ENCODE assay signal across 1 cellular context in genomic region chr1:19343617-19344350, GRCh38.
TF ChIP-seq lines count a peak whose summit lies in the region.

No MANE protein-coding gene starts in this region.

TF ChIP-seq in K562, 482 proteins besides CTCF, POLR2A, EP300 and RAD21:
- TF ChIP-seq NCOA1 (IDR thresholded peaks at IDR 0.05; ENCODE audit: low read depth) (no peak), HMGN3 (IDR thresholded peaks at IDR 0.05; ENCODE audit: borderline replicate concordance, extremely low read depth, insufficient read length, low read depth, low read length) (peak; percentile 37), CTCFL (IDR thresholded peaks at IDR 0.05; ENCODE audit: borderline replicate concordance, insufficient read depth, low read depth, low read length, poor library complexity, severe bottlenecking) (no peak), CBX8 (IDR thresholded peaks at IDR 0.05; ENCODE audit: borderline replicate concordance, extremely low read depth, low read depth, low read length, poor library complexity, severe bottlenecking) (no peak), RBM22 (IDR thresholded peaks at IDR 0.05; ENCODE audit: low read depth, low read length, poor library complexity, severe bottlenecking) (peak; percentile 72), ZNF3 (CRISPR knock-in tag; IDR thresholded peaks at IDR 0.05) (no peak), ZNF444 (CRISPR knock-in tag; IDR thresholded peaks at IDR 0.05) (no peak), HMGXB4 (CRISPR knock-in tag; IDR thresholded peaks at IDR 0.05) (no peak), POLR2G (IDR thresholded peaks at IDR 0.05; ENCODE audit: low read depth, low read length) (peak; percentile 27; the same call in 1 of the 2 replicates), ZBED1 (IDR thresholded peaks at IDR 0.05) (no peak)
